24 cellular contexts compared by ENCODE assay signal in genomic region chr5:8961219-8961618, GRCh38.
"Had no signal": no experiment of that assay in that cellular context is flagged by ENCODE, and none has a peak within 500 bp of the region (broad histone marks: within the 10 kb centered on the region; RNA-seq: fewer than 3 reads in every experiment).

No MANE protein-coding gene starts in this region.

- ATAC-seq: K562, Panc1, PC-3, T-cell had no signal

- H3K4me3 ChIP-seq: K562 had no signal

- H3K27ac ChIP-seq: HL-60, KMS-11, RWPE1 had no signal

- DNase-seq: MV-4-11; NCI-H1048; NCI-H1105; NCI-H1417; NCI-H1436 treated with DMSO at 0.1 percent for 48 hours; NCI-H1694; NCI-H187 treated with DMSO at 0.1 percent for 48 hours; NCI-H2029 treated with DMSO at 0.1 percent for 48 hours; NCI-H2171 treated with DMSO at 0.1 percent for 48 hours; NCI-H2227 treated with DMSO at 0.1 percent for 48 hours; NCI-H524; NCI-H69; NCI-H774; NK-92 treated with Interleukin-12 subunit alpha and Interleukin-12 subunit beta, amount 100 ng/mL, for 24 hours; PC-3; SHP77; SK-N-SH; SW 1271; T-cell had no signal
